In genomic region chr2:71672011-71672639, GRCh38 we compare ENCODE assay signal across 1 cellular context.
TF ChIP-seq lines count a peak whose summit lies in the region.

No MANE protein-coding gene starts in this region.

TF ChIP-seq in K562, 482 proteins besides CTCF, POLR2A, EP300 and RAD21 (continued from another document):
- TF ChIP-seq, protein P1, sequence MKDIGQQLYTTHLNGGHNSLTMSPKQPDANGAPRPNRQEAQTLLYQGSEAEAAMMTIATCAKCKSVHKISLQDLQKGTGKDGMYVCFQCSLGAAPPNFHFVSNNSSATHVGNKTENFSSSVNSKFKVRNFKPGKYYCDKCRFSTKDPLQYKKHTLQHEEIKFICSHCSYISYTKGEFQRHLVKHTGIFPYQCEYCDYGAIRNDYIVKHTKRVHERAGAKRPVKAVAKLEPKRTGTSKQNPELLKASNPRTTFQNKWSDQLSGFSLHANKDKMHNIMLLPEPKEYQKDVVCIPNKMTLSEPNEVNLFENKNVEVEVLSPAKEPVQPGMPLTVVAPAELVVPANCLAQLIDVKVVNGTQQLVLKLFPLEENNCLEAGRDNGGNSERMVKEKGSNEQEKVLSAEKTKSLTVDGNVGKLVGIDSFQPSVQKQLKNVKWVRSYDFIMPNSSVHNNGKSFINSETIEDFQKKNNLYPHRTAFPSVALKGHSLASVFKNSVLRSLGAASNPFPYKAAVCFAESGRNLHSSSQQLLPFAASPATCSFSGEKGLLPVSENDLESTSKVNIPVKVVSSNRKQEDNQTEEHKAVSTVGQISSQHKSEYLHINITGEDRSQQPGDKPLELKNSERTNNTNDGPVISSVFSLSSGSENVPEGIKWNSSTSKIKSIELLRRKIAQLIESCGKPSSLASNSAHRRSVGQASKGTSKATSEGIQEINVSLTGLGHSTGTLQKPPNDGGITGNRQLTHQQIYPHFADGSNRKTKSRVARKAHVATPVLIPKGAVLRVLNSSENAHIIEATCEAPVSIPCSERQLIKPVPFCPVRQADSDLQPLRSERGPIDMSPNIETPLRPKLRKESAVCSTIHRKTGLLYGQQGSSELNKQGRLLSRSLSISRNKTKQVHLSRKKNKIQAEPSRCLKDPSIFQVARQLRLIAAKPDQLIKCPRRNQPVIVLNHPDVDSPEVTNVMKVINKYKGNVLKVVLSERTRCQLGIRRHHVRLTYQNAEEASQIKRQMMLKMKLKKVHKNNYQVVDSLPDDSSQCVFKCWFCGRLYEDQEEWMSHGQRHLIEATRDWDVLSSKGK (CRISPR knock-in tag; IDR thresholded peaks at IDR 0.05), result no peak
- TF ChIP-seq, protein P2, sequence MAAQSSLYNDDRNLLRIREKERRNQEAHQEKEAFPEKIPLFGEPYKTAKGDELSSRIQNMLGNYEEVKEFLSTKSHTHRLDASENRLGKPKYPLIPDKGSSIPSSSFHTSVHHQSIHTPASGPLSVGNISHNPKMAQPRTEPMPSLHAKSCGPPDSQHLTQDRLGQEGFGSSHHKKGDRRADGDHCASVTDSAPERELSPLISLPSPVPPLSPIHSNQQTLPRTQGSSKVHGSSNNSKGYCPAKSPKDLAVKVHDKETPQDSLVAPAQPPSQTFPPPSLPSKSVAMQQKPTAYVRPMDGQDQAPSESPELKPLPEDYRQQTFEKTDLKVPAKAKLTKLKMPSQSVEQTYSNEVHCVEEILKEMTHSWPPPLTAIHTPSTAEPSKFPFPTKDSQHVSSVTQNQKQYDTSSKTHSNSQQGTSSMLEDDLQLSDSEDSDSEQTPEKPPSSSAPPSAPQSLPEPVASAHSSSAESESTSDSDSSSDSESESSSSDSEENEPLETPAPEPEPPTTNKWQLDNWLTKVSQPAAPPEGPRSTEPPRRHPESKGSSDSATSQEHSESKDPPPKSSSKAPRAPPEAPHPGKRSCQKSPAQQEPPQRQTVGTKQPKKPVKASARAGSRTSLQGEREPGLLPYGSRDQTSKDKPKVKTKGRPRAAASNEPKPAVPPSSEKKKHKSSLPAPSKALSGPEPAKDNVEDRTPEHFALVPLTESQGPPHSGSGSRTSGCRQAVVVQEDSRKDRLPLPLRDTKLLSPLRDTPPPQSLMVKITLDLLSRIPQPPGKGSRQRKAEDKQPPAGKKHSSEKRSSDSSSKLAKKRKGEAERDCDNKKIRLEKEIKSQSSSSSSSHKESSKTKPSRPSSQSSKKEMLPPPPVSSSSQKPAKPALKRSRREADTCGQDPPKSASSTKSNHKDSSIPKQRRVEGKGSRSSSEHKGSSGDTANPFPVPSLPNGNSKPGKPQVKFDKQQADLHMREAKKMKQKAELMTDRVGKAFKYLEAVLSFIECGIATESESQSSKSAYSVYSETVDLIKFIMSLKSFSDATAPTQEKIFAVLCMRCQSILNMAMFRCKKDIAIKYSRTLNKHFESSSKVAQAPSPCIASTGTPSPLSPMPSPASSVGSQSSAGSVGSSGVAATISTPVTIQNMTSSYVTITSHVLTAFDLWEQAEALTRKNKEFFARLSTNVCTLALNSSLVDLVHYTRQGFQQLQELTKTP (IDR thresholded peaks at IDR 0.05; ENCODE audit: low read depth in 1 of 2, partially characterized antibody in 2 of 2), result no peak
